Comparison of ENCODE assay signal across 9 cellular contexts in genomic region chr1:3747903-3748302, GRCh38. TPM values are rescaled to one million over a fixed set of nuclear protein-coding genes. Genes with fewer than 3 reads are reported as not detected.
A peak's percentile ranks its signal among the peaks of the same experiment; 100 is the strongest.
DNase-seq lines count a peak whose midpoint lies in the region; ATAC-seq and TF ChIP-seq lines count a peak whose summit lies in the region.
"Had no signal": no experiment of that assay in that cellular context is flagged by ENCODE, and none has a peak within 500 bp of the region (broad histone marks: within the 10 kb centered on the region; RNA-seq: fewer than 3 reads in every experiment).

No MANE protein-coding gene starts in this region.

- DNase-seq in CD4-positive, alpha-beta T cell, result no peak
- DNase-seq in osteocyte (ENCODE audit: extremely low spot score, unreplicated experiment) (no peak), esophagus squamous epithelium (lab: John Stamatoyannopoulos, UW) (no peak), NCI-H2029 (lab: John Stamatoyannopoulos, UW) (no peak)
- DNase-seq in stimulated activated CD4-positive, alpha-beta T cell treated with anti-CD3 and anti-CD28 coated beads, Interleukin-2, amount 100 ng/mL, for 48 hours, result no peak

- TF ChIP-seq CTCF in CD4-positive, alpha-beta T cell (IDR thresholded peaks at IDR 0.05), result no peak
- TF ChIP-seq CTCF in OCI-LY3 (IDR thresholded peaks at IDR 0.05; ENCODE audit: low read depth, low read length) (no peak), osteocyte (IDR thresholded peaks at IDR 0.05) (no peak), esophagus squamous epithelium (IDR thresholded peaks at IDR 0.05) (no peak)

- TF ChIP-seq POLR2A in esophagus squamous epithelium (IDR thresholded peaks at IDR 0.05), result no peak

- ATAC-seq in CD4-positive, alpha-beta T cell (ENCODE audit: poor library complexity), result no peak
- no peak for ATAC-seq in GM19328 (IDR thresholded peaks at IDR 0.05; ENCODE audit: unreplicated experiment)

- no peaks in the 10 kb centered on the region for H3K9me3 ChIP-seq in CD4-positive, alpha-beta T cell (ENCODE audit: control insufficient read depth, low read length)
- no peaks in the 10 kb centered on the region for H3K9me3 ChIP-seq in OCI-LY3 (ENCODE audit: insufficient read depth, low read length)
- no peaks in the 10 kb centered on the region for H3K9me3 ChIP-seq in duodenal mucosa (ENCODE audit: control insufficient read depth in 1 of 2, low read length in 2 of 2)
- no peaks in the 10 kb centered on the region for H3K9me3 ChIP-seq in esophagus squamous epithelium

- H3K9ac ChIP-seq in OCI-LY3 (ENCODE audit: low read length), result no peak overlapping the region
- H3K9ac ChIP-seq in duodenal mucosa (ENCODE audit: low read depth in 1 of 2, low read length in 2 of 2), result no peak overlapping the region

- POLR2A ChIA-PET in CD4-positive, alpha-beta T cell (lab: Charles Lee), result interaction anchor here (1.2 kb wide), 1 partner anchor 49 kb away, joined by 4 read pairs; the partner anchor contains the start of gene LRRC47

- no peak overlapping the region for H2AFZ ChIP-seq in OCI-LY3 (ENCODE audit: low read depth, low read length)

- H3K4me1 Mint-ChIP-seq in CD4-positive, alpha-beta T cell (ENCODE audit: low read depth), result peaks cover 34% of the 10 kb centered on the region
- H3K4me1 Mint-ChIP-seq in osteocyte (ENCODE audit: unreplicated experiment), result peaks cover 23% of the 10 kb centered on the region

- no peak overlapping the region for H3K27ac ChIP-seq in CD4-positive, alpha-beta T cell (ENCODE audit: low read depth, low read length)
- H3K27ac ChIP-seq in OCI-LY3 (ENCODE audit: low read length), result no peak overlapping the region
- H3K27ac ChIP-seq in duodenal mucosa (ENCODE audit: low read depth, low read length), result no peak overlapping the region
- H3K27ac ChIP-seq in esophagus squamous epithelium, result no peak overlapping the region

- H3K4me3 ChIP-seq in OCI-LY3 (ENCODE audit: low read length) (peak overlapping the region; percentile 90), duodenal mucosa (ENCODE audit: low read depth in 1 of 2, low read length in 2 of 2) (peak overlapping the region; percentile 64 to 67), esophagus squamous epithelium (peak overlapping the region in 2 of 4 donors; percentile 76 to 81)

- CTCF ChIA-PET in CD4-positive, alpha-beta T cell (lab: Charles Lee), result no interaction called here

- intact Hi-C loops in CD4-positive, alpha-beta T cell (cut with DNase I, micrococcal nuclease), result loop anchor here in 1 of 2 experiments (1.0 to 2.0 kb wide), 3 partner anchors 25 to 99 kb away; partner anchors contain the start of genes LRRC47 and SMIM1
- intact Hi-C loops in esophagus squamous epithelium (cut with DNase I), result no loop called here

- H3K27me3 ChIP-seq in CD4-positive, alpha-beta T cell (ENCODE audit: control insufficient read depth, insufficient read depth, low read length), result no peaks in the 10 kb centered on the region
- H3K27me3 ChIP-seq in OCI-LY3 (ENCODE audit: low read depth, low read length) (peaks cover 5% of the 10 kb centered on the region; the same call in 1 of the 2 replicates), duodenal mucosa (ENCODE audit: control insufficient read depth in 1 of 2, insufficient read depth in 2 of 2, low read length in 2 of 2) (no peaks in the 10 kb centered on the region), esophagus squamous epithelium (peaks cover 0 to 14% (median 0%) of the 10 kb centered on the region in 4 donors)

- H3K9me3 Mint-ChIP-seq in CD4-positive, alpha-beta T cell, result no peaks in the 10 kb centered on the region
- H3K9me3 Mint-ChIP-seq in osteocyte (ENCODE audit: unreplicated experiment), result no peaks in the 10 kb centered on the region

- no peaks in the 10 kb centered on the region for H3K27me3 Mint-ChIP-seq in CD4-positive, alpha-beta T cell
- peaks cover 30% of the 10 kb centered on the region for H3K27me3 Mint-ChIP-seq in osteocyte (ENCODE audit: unreplicated experiment)

- H4K20me1 ChIP-seq in OCI-LY3 (ENCODE audit: insufficient read depth, low read length), result 0 out of 2 replicates have a peak, but pooled peaks cover 3% of the 10 kb centered on the region

- H3K27ac Mint-ChIP-seq in CD4-positive, alpha-beta T cell, result no peak overlapping the region
- no peak overlapping the region for H3K27ac Mint-ChIP-seq in osteocyte (ENCODE audit: unreplicated experiment)

- 77 to 87% methylated on average over 6 to 11 of the region's 13 CpGs for WGBS in esophagus squamous epithelium, 2 donors

- no peaks in the 10 kb centered on the region for H3K36me3 ChIP-seq in OCI-LY3 (replicated peaks; ENCODE audit: low read depth, low read length)
- no peaks in the 10 kb centered on the region for H3K36me3 ChIP-seq in duodenal mucosa (ENCODE audit: control insufficient read depth in 1 of 2, insufficient read depth in 2 of 2, low read length in 2 of 2)
- peaks cover 0 to 11% (median under 1%) of the 10 kb centered on the region in 3 donors for H3K36me3 ChIP-seq in esophagus squamous epithelium

- H3K4me3 Mint-ChIP-seq in CD4-positive, alpha-beta T cell, result peak overlapping the region; percentile 72
- peak overlapping the region; percentile 72 for H3K4me3 Mint-ChIP-seq in osteocyte (ENCODE audit: unreplicated experiment)

- peaks cover 10% of the 10 kb centered on the region for H3K36me3 Mint-ChIP-seq in CD4-positive, alpha-beta T cell (ENCODE audit: low read depth)
- no peaks in the 10 kb centered on the region for H3K36me3 Mint-ChIP-seq in osteocyte (ENCODE audit: unreplicated experiment)

- H3K79me2 ChIP-seq in OCI-LY3 (ENCODE audit: low read length), result no peaks in the 10 kb centered on the region

- H3K4me2 ChIP-seq in OCI-LY3 (ENCODE audit: low read length), result peak overlapping the region; percentile 67

- H3K4me1 ChIP-seq in OCI-LY3 (ENCODE audit: low read length) (peaks cover 14% of the 10 kb centered on the region), duodenal mucosa (ENCODE audit: control insufficient read depth in 1 of 2, insufficient read depth in 2 of 2, low read length in 2 of 2) (peaks cover 7 to 11% of the 10 kb centered on the region in 2 donors), esophagus squamous epithelium (peaks cover 14 to 48% (median 15%) of the 10 kb centered on the region in 3 donors)

RNA-seq across cellular contexts. Expression of gene CCDC27, which starts 4.3 kb away (rescaled TPM):
- total RNA-seq in CD4-positive, alpha-beta T cell, result not detected
- total RNA-seq in osteocyte, result not detected in 2 replicates
- total RNA-seq in esophagus squamous epithelium, result not detected
- total RNA-seq: subcutaneous adipose tissue had no signal

RNA-seq across cellular contexts. Expression of gene SMIM1, which starts 24.6 kb away (rescaled TPM):
- total RNA-seq in CD4-positive, alpha-beta T cell, result 1 to 10 TPM; 1.8 to 2.6 TPM
- total RNA-seq in osteocyte (0.73 and 1.3 TPM in 2 replicates), esophagus squamous epithelium (1 to 10 TPM in 2 of 4 donors, not detected in 2; 1.5 to 5.3 TPM)

RNA-seq across cellular contexts. Expression of gene LRRC47, which starts 48.4 kb away (rescaled TPM):
- 10 to 100 TPM; 30.1 to 32.0 TPM for total RNA-seq in CD4-positive, alpha-beta T cell
- total RNA-seq in osteocyte (52.3 and 59.5 TPM in 2 replicates), esophagus squamous epithelium (10 to 100 TPM; 23.5 to 32.6 (median 25.5) TPM)
